In genomic region chr3:72663429-72663828, GRCh38 we compare ENCODE assay signal across 15 cellular contexts.
A peak's percentile ranks its signal among the peaks of the same experiment; 100 is the strongest.
DNase-seq lines count a peak whose midpoint lies in the region; ATAC-seq and TF ChIP-seq lines count a peak whose summit lies in the region.
"Had no signal": no experiment of that assay in that cellular context is flagged by ENCODE, and none has a peak within 500 bp of the region (broad histone marks: within the 10 kb centered on the region; RNA-seq: fewer than 3 reads in every experiment).

No MANE protein-coding gene starts in this region.

- H3K79me2 ChIP-seq in hepatocyte = no peaks in the 10 kb centered on the region

- H3K4me1 ChIP-seq in right cardiac atrium (ENCODE audit: control insufficient read depth, insufficient read depth, low read length) (no peaks in the 10 kb centered on the region), heart right ventricle (peaks cover 0 to 12% (median 5%) of the 10 kb centered on the region in 9 donors), hepatocyte (ENCODE audit: insufficient read depth) (peaks cover 5% of the 10 kb centered on the region)
- H3K4me1 ChIP-seq: upper lobe of right lung had no signal

- TF ChIP-seq CTCF in heart right ventricle (IDR thresholded peaks at IDR 0.05) (no peak), hepatocyte (IDR thresholded peaks at IDR 0.05; ENCODE audit: poor library complexity) (no peak), RWPE1 (conservative IDR thresholded peaks at IDR 0.05; ENCODE audit: low read depth) (no peak)

- no peak for DNase-seq in right cardiac atrium
- DNase-seq in heart right ventricle = no peak
- DNase-seq in NCI-H748 treated with DMSO at 0.1 percent for 48 hours (lab: John Stamatoyannopoulos, UW) = peak; percentile 23
- DNase-seq in hepatocyte (ENCODE audit: low spot score) = no peak
- DNase-seq in dermis blood vessel endothelial cell = no peak
- DNase-seq in RWPE1 (ENCODE audit: low spot score) = no peak
- no peak for DNase-seq in HEK293T (ENCODE audit: extremely low spot score)
- DNase-seq: activated CD8-positive, alpha-beta memory T cell treated with anti-CD3 and anti-CD28 coated beads, Interleukin-2, amount 50 U/mL, for 4 hours; HCEC 1CT; Karpas-422; left colon; ovary; upper lobe of right lung had no signal

- H3K9me3 ChIP-seq in right cardiac atrium (ENCODE audit: control insufficient read depth, low read length) (no peaks in the 10 kb centered on the region), heart right ventricle (no peaks in the 10 kb centered on the region), hepatocyte (ENCODE audit: low read depth) (no peaks in the 10 kb centered on the region)
- H3K9me3 ChIP-seq: A549, ovary, upper lobe of right lung had no signal

- H4K20me1 ChIP-seq in hepatocyte (ENCODE audit: insufficient read depth, poor library complexity, severe bottlenecking) = no peaks in the 10 kb centered on the region

- intact Hi-C loops in right cardiac atrium (cut with DNase I) = loop anchor here in 1 of 4 donors (10.0 kb wide), 1 partner anchor 151 kb away; no protein-coding TSS in a partner anchor
- intact Hi-C loops in heart right ventricle (cut with DNase I) = loop anchor here in 4 of 10 donors (5.0 to 10.0 kb wide), 4 partner anchors 151 to 216 kb away; partner anchors contain the start of gene RYBP (in 1 of the 4)

- peak; percentile 37 to 53 for ATAC-seq in right cardiac atrium
- no peak for ATAC-seq in heart right ventricle
- no peak for ATAC-seq in GM21367 (IDR thresholded peaks at IDR 0.05; ENCODE audit: unreplicated experiment)
- ATAC-seq: A549, left colon, upper lobe of right lung had no signal

- POLR2A ChIA-PET in RWPE1 (lab: Yijun Ruan, JAX; ENCODE audit: low non-redundant PET) = no interaction called here
- POLR2A ChIA-PET in HEK293T (lab: Yijun Ruan, JAX) = no interaction called here

- H3K9me2 ChIP-seq in hepatocyte (replicated peaks; ENCODE audit: insufficient read depth) = no peaks in the 10 kb centered on the region

- H3K4me3 ChIP-seq in right cardiac atrium (ENCODE audit: low read length) = no peak overlapping the region
- H3K4me3 ChIP-seq in heart right ventricle = no peak overlapping the region
- no peak overlapping the region for H3K4me3 ChIP-seq in hepatocyte
- H3K4me3 ChIP-seq: A549, ovary, upper lobe of right lung had no signal

- 71% methylated on average over 4 of the region's 4 CpGs for WGBS in right cardiac atrium
- WGBS in heart right ventricle, 2 donors = 78 to 82% methylated on average over 4 of the region's 4 CpGs
- WGBS in hepatocyte (ENCODE audit: low lambda C conversion rate, missing lambda C conversion rate) = 66% methylated on average over 4 of the region's 4 CpGs

- CTCF ChIA-PET in RWPE1 (lab: Yijun Ruan, JAX) (no interaction called here), HEK293T (lab: Yijun Ruan, JAX) (interaction anchor here (0.6 kb wide), 1 partner anchor 225 kb away, joined by 3 read pairs; no protein-coding TSS in a partner anchor)

- H3K27me3 ChIP-seq in right cardiac atrium (ENCODE audit: control insufficient read depth, insufficient read depth) (no peaks in the 10 kb centered on the region), heart right ventricle (peaks cover 0 to 4% (median 0%) of the 10 kb centered on the region in 7 donors), hepatocyte (no peaks in the 10 kb centered on the region)
- H3K27me3 ChIP-seq: ovary, upper lobe of right lung had no signal

- H2AFZ ChIP-seq in hepatocyte = no peak overlapping the region

- no peak overlapping the region for H3K27ac ChIP-seq in right cardiac atrium (ENCODE audit: low read length)
- no peak overlapping the region for H3K27ac ChIP-seq in heart right ventricle
- peak overlapping the region; percentile 30 for H3K27ac ChIP-seq in hepatocyte
- no peak overlapping the region for H3K27ac ChIP-seq in RWPE1
- H3K27ac ChIP-seq: ovary, upper lobe of right lung had no signal

- H3K36me3 ChIP-seq in heart right ventricle = no peaks in the 10 kb centered on the region
- no peaks in the 10 kb centered on the region for H3K36me3 ChIP-seq in hepatocyte (replicated peaks; ENCODE audit: insufficient read depth, low read depth)
- H3K36me3 ChIP-seq: ovary, upper lobe of right lung had no signal

- H3K4me2 ChIP-seq in hepatocyte = no peak overlapping the region
- H3K4me2 ChIP-seq: A549 had no signal

TF ChIP-seq in HEK293T, 16 proteins besides CTCF, POLR2A, EP300 and RAD21:
- no peak for TF ChIP-seq CTBP1 (IDR thresholded peaks at IDR 0.05; ENCODE audit: borderline replicate concordance)
- no peak for TF ChIP-seq ZNF384 (IDR thresholded peaks at IDR 0.05)
- TF ChIP-seq L3MBTL2 (conservative IDR thresholded peaks at IDR 0.05) = no peak
- TF ChIP-seq FOXM1 (IDR thresholded peaks at IDR 0.05; ENCODE audit: borderline replicate concordance) = no peak
- no peak for TF ChIP-seq LEF1 (IDR thresholded peaks at IDR 0.05; ENCODE audit: borderline replicate concordance)
- no peak for TF ChIP-seq PKNOX1 (IDR thresholded peaks at IDR 0.05)
- no peak for TF ChIP-seq NFRKB (IDR thresholded peaks at IDR 0.05)
- TF ChIP-seq ARNT (IDR thresholded peaks at IDR 0.05) = no peak

Comparison
In these comparisons a context has a peak if more than half of its experiments do, and no peak if none do; other contexts are left out.
1. ATAC-seq: peak in right cardiac atrium (2 of 2); none in heart right ventricle (0 of 8) and GM21367 (single experiment).